11 cellular contexts compared by ENCODE assay signal in the genomic region with DNA sequence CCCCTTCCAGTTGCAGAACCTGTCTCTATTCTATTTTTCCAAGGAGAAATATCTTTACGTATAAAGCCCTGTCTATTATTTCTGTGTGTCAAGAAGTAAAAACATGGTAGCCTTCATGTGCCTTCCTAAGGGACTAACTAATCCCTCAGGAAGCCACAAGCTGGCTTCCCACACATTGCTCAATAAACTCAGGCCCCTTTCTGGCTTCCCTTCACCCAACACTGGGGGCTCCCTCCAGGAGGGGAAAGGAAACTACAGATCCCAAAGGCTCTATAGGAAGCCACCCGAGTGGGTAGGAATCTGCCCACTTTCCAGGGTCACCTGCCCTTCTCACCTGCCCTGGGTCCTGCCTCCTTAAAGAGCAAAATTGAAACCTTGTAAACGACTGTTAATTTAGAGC. TPM values are rescaled to one million over a fixed set of nuclear protein-coding genes. Genes with fewer than 3 reads are reported as not detected.
DNase-seq lines count a peak whose midpoint lies in the region; ATAC-seq and TF ChIP-seq lines count a peak whose summit lies in the region.
"Had no signal": no experiment of that assay in that cellular context is flagged by ENCODE, and none has a peak within 500 bp of the region (broad histone marks: within the 10 kb centered on the region; RNA-seq: fewer than 3 reads in every experiment).

No MANE protein-coding gene starts in this region.

- H3K4ac ChIP-seq in mesendoderm (ENCODE audit: low read depth, low read length): peak overlapping the region; percentile 71

- no CpG with 5 or more reads among the region's 3 CpGs for WGBS in mesendoderm (ENCODE audit: extremely low coverage, insufficient coverage, low lambda C conversion rate)

- H2BK5ac ChIP-seq in mesendoderm (ENCODE audit: low read length): peak overlapping the region; percentile 66

- H3K4me3 Mint-ChIP-seq in activated T-helper 17 cell treated with anti-CD3 and anti-CD28 coated beads, Interleukin-2, amount 50 U/mL, for 72 hours: peak overlapping the region; percentile 89

- DNase-seq in cardiac septum (ENCODE audit: low spot score) (peak; percentile 38), Right ventricle myocardium inferior (ENCODE audit: missing footprints) (no peak), mesendoderm (peak; percentile 60), upper lobe of right lung (peak; percentile 4), HPDE6-E6E7 (ENCODE audit: extremely low spot score) (no peak), ureter (ENCODE audit: low spot score) (no peak), occipital lobe (lab: John Stamatoyannopoulos, UW) (no peak)
- DNase-seq: SHP77; stimulated activated CD4-positive, alpha-beta T cell treated with anti-CD3 and anti-CD28 coated beads, Interleukin-4, amount 100 ng/mL, for 1 hour had no signal

- H3K9me3 Mint-ChIP-seq in activated T-helper 17 cell treated with anti-CD3 and anti-CD28 coated beads, Interleukin-2, amount 50 U/mL, for 72 hours: no peaks in the 10 kb centered on the region

- no peaks in the 10 kb centered on the region for H3K27me3 ChIP-seq in mesendoderm (ENCODE audit: insufficient read depth, low read length, poor library complexity)
- H3K27me3 ChIP-seq in upper lobe of right lung: no peaks in the 10 kb centered on the region

- peak overlapping the region; percentile 54 for H3K9ac ChIP-seq in mesendoderm (ENCODE audit: low read length)

- H2BK15ac ChIP-seq in mesendoderm (replicated peaks; ENCODE audit: low read depth): no peak overlapping the region

- H2AK5ac ChIP-seq in mesendoderm (ENCODE audit: low read length): no peak overlapping the region

- H3K18ac ChIP-seq in mesendoderm (ENCODE audit: low read length): peak overlapping the region; percentile 92

- H3K27ac ChIP-seq in mesendoderm (ENCODE audit: low read depth, low read length): peak overlapping the region; percentile 34
- H3K27ac ChIP-seq in upper lobe of right lung: no peak overlapping the region
- H3K27ac ChIP-seq: HL-60 had no signal

- no peaks in the 10 kb centered on the region for H3K9me3 ChIP-seq in upper lobe of right lung

- no peak overlapping the region for H3K23ac ChIP-seq in mesendoderm (ENCODE audit: low read length)

- no peak overlapping the region for H4K8ac ChIP-seq in mesendoderm (ENCODE audit: low read depth, low read length)

- H4K5ac ChIP-seq in mesendoderm (ENCODE audit: low read length): no peak overlapping the region

- no peak overlapping the region for H2BK120ac ChIP-seq in mesendoderm (ENCODE audit: low read depth, low read length)

- no peaks in the 10 kb centered on the region for H3K27me3 Mint-ChIP-seq in activated T-helper 17 cell treated with anti-CD3 and anti-CD28 coated beads, Interleukin-2, amount 50 U/mL, for 72 hours

- H3K36me3 ChIP-seq in mesendoderm (ENCODE audit: control insufficient read depth, insufficient read depth, low read length) (no peaks in the 10 kb centered on the region), upper lobe of right lung (peaks cover 9% of the 10 kb centered on the region)

- peaks cover 94% of the 10 kb centered on the region for H3K36me3 Mint-ChIP-seq in activated T-helper 17 cell treated with anti-CD3 and anti-CD28 coated beads, Interleukin-2, amount 50 U/mL, for 72 hours (ENCODE audit: low read depth)

- intact Hi-C loops in cardiac septum (cut with DNase I): loop anchor here (5.0 to 10.0 kb wide), 3 partner anchors 161 to 516 kb away; no protein-coding TSS in a partner anchor
- intact Hi-C loops in Right ventricle myocardium inferior (cut with DNase I): loop anchor here (10.0 kb wide), 2 partner anchors 68 to 618 kb away; no protein-coding TSS in a partner anchor
- intact Hi-C loops in upper lobe of right lung (cut with DNase I): no loop called here

- H3K4me1 ChIP-seq in mesendoderm (ENCODE audit: control insufficient read depth, low read depth, low read length) (peaks cover 48% of the 10 kb centered on the region), upper lobe of right lung (peaks cover 71% of the 10 kb centered on the region)

- ATAC-seq in Right ventricle myocardium inferior: no peak
- ATAC-seq in activated T-helper 17 cell treated with anti-CD3 and anti-CD28 coated beads, Interleukin-2, amount 50 U/mL, for 72 hours (replicated peaks): no peak
- ATAC-seq in upper lobe of right lung: no peak

- no peak for TF ChIP-seq CTCF in upper lobe of right lung (IDR thresholded peaks at IDR 0.05)

- H3K4me1 Mint-ChIP-seq in activated T-helper 17 cell treated with anti-CD3 and anti-CD28 coated beads, Interleukin-2, amount 50 U/mL, for 72 hours: peaks cover 54% of the 10 kb centered on the region

- peaks cover 78% of the 10 kb centered on the region for H3K79me2 ChIP-seq in mesendoderm (ENCODE audit: control insufficient read depth, insufficient read depth, low read length)

- peaks cover 20% of the 10 kb centered on the region for H3K79me1 ChIP-seq in mesendoderm (ENCODE audit: low read length)

- peak overlapping the region; percentile 19 for H3K4me2 ChIP-seq in mesendoderm (ENCODE audit: low read length)

- H3K4me3 ChIP-seq in mesendoderm (ENCODE audit: low read length) (no peak overlapping the region), upper lobe of right lung (peak overlapping the region; percentile 3)

- peak overlapping the region; percentile 75 for H3K56ac ChIP-seq in mesendoderm (ENCODE audit: low read length)

- peak overlapping the region; percentile 64 for H3K27ac Mint-ChIP-seq in activated T-helper 17 cell treated with anti-CD3 and anti-CD28 coated beads, Interleukin-2, amount 50 U/mL, for 72 hours

RNA-seq across cellular contexts. Expression of gene TLE3, which starts 4.6 kb away (rescaled TPM):
- total RNA-seq in cardiac septum (32.6 TPM), Right ventricle myocardium inferior (14.1 TPM), upper lobe of right lung (58.8 TPM), ureter (37.8 TPM), occipital lobe (79.4 TPM)
- total RNA-seq in activated T-helper 17 cell treated with anti-CD3 and anti-CD28 coated beads, Interleukin-2, amount 50 U/mL, for 72 hours: 100 to 1,000 TPM in 1 of 2 donors, 10 to 100 TPM in 1; 94.9 to 131 TPM
- 56.3 TPM for polyA plus RNA-seq in mesendoderm (2013, experiment 1 of 2)
- polyA plus RNA-seq in mesendoderm (2013, experiment 2 of 2): 55.9 TPM

Comparison
In these comparisons a context has a peak if more than half of its experiments do, and no peak if none do; other contexts are left out.
1. DNase-seq: peak in cardiac septum (single experiment), mesendoderm (single experiment) and upper lobe of right lung (single experiment); none in Right ventricle myocardium inferior (single experiment), HPDE6-E6E7 (single experiment), ureter (single experiment) and occipital lobe (single experiment).